23 cellular contexts compared by ENCODE assay signal in the genomic region with DNA sequence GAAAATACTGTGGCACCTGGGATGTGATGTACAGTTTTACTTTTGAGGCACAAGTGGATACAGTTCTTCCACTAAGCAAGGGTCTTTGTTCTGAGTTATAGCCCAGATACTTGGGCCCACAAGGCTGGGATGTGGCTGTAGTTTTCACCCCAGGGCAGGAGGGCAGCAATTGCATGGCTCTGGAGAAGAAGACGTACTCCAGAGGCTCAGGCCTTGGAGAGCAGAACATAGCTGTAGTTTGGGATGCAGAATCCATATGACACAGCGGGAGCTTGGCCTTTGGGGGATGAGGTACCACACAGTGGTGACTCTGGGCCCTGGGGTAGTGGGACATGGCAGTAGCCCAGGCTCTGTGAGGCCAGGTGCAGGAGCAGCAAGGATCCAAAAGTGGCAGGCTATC.
"Had no signal": no experiment of that assay in that cellular context is flagged by ENCODE, and none has a peak within 500 bp of the region (broad histone marks: within the 10 kb centered on the region; RNA-seq: fewer than 3 reads in every experiment).

No MANE protein-coding gene starts in this region.

- H3K9me3 ChIP-seq: colonic mucosa, pancreas, uterus had no signal

- H3K4me3 ChIP-seq: colonic mucosa, esophagus muscularis mucosa, lower lobe of right lung, pancreas, right lobe of liver, stomach, tibial artery, upper lobe of left lung, uterus had no signal

- DNase-seq: colonic mucosa; effector memory CD4-positive, alpha-beta T cell; glutamatergic neuron; hypothalamus; immature natural killer cell; left ventricle myocardium superior; lower lobe of right lung; naive thymus-derived CD8-positive, alpha-beta T cell; nephron progenitor cell; occipital lobe; pancreas; retina; right lobe of liver; stimulated activated CD4-positive, alpha-beta T cell treated with anti-CD3 and anti-CD28 coated beads, Interleukin-2, amount 100 ng/mL, for 24 hours; stimulated activated CD4-positive, alpha-beta T cell treated with anti-CD3 and anti-CD28 coated beads, Interleukin-4, amount 100 ng/mL, for 24 hours; stimulated activated naive CD4-positive, alpha-beta T cell treated with Interleukin-2 at 50 U/mL for 16 hours; stomach; upper lobe of left lung; uterus had no signal

- ATAC-seq: foreskin keratinocyte; left ventricle myocardium superior; naive thymus-derived CD8-positive, alpha-beta T cell; pancreas; stimulated activated effector memory CD8-positive, alpha-beta T cell treated with anti-CD3 and anti-CD28 coated beads, Interleukin-12 subunit alpha, Interleukin-12 subunit beta, amount 100 ng/mL, for 72 hours had no signal

- H3K4me1 ChIP-seq: colonic mucosa, esophagus muscularis mucosa, foreskin keratinocyte, lower lobe of right lung, pancreas, right lobe of liver, stomach, tibial artery, upper lobe of left lung, uterus had no signal

- H3K36me3 ChIP-seq: colonic mucosa, esophagus muscularis mucosa, lower lobe of right lung, pancreas, right lobe of liver, stomach, tibial artery, upper lobe of left lung, uterus had no signal

- H3K27me3 ChIP-seq: colonic mucosa, right lobe of liver, tibial artery, upper lobe of left lung, uterus had no signal

- H3K27ac ChIP-seq: colonic mucosa, esophagus muscularis mucosa, foreskin keratinocyte, lower lobe of right lung, pancreas, right lobe of liver, stomach, tibial artery, upper lobe of left lung, uterus had no signal
